Comparison of ENCODE assay signal across 13 cellular contexts in genomic region chr4:94603170-94603747, GRCh38.
DNase-seq lines count a peak whose midpoint lies in the region; ATAC-seq and TF ChIP-seq lines count a peak whose summit lies in the region.
"Had no signal": no experiment of that assay in that cellular context is flagged by ENCODE, and none has a peak within 500 bp of the region (broad histone marks: within the 10 kb centered on the region; RNA-seq: fewer than 3 reads in every experiment).

No MANE protein-coding gene starts in this region.

- POLR2A ChIA-PET in RWPE1 (lab: Yijun Ruan, JAX; ENCODE audit: low non-redundant PET) = no interaction called here

- ATAC-seq in HG02840 (IDR thresholded peaks at IDR 0.05; ENCODE audit: low FRiP score, unreplicated experiment) (no peak), GM21737 (IDR thresholded peaks at IDR 0.05; ENCODE audit: unreplicated experiment) (no peak)
- ATAC-seq: activated T-helper 17 cell treated with anti-CD3 and anti-CD28 coated beads, Interleukin-2, amount 50 U/mL, for 72 hours; naive thymus-derived CD8-positive, alpha-beta T cell had no signal

- no peak for TF ChIP-seq CTCF in RWPE1 (conservative IDR thresholded peaks at IDR 0.05; ENCODE audit: low read depth)
- no peak for TF ChIP-seq CTCF in osteocyte (IDR thresholded peaks at IDR 0.05)

- H3K36me3 Mint-ChIP-seq in osteocyte (ENCODE audit: unreplicated experiment) = peaks cover 14% of the 10 kb centered on the region

- no peak overlapping the region for H3K27ac ChIP-seq in RWPE1
- H3K27ac ChIP-seq: colonic mucosa had no signal

- no peaks in the 10 kb centered on the region for H3K9me3 Mint-ChIP-seq in osteocyte (ENCODE audit: unreplicated experiment)
- H3K9me3 Mint-ChIP-seq: activated T-helper 17 cell treated with anti-CD3 and anti-CD28 coated beads, Interleukin-2, amount 50 U/mL, for 72 hours; naive thymus-derived CD8-positive, alpha-beta T cell had no signal

- CTCF ChIA-PET in RWPE1 (lab: Yijun Ruan, JAX) = no interaction called here

- H3K4me3 Mint-ChIP-seq in osteocyte (ENCODE audit: unreplicated experiment) = no peak overlapping the region
- H3K4me3 Mint-ChIP-seq: activated T-helper 17 cell treated with anti-CD3 and anti-CD28 coated beads, Interleukin-2, amount 50 U/mL, for 72 hours; naive thymus-derived CD8-positive, alpha-beta T cell had no signal

- no peaks in the 10 kb centered on the region for H3K27me3 Mint-ChIP-seq in osteocyte (ENCODE audit: unreplicated experiment)
- H3K27me3 Mint-ChIP-seq: activated T-helper 17 cell treated with anti-CD3 and anti-CD28 coated beads, Interleukin-2, amount 50 U/mL, for 72 hours; naive thymus-derived CD8-positive, alpha-beta T cell had no signal

- DNase-seq in ELR (ENCODE audit: low read depth) (peak; percentile 69), RWPE1 (ENCODE audit: low spot score) (peak; percentile 31), fibroblast of peridontal ligament (ENCODE audit: extremely low read depth) (peak; percentile 54), osteocyte (ENCODE audit: extremely low spot score, unreplicated experiment) (no peak), NCI-H510A (lab: John Stamatoyannopoulos, UW) (no peak), NCI-H524 treated with DMSO at 0.1 percent for 48 hours (lab: John Stamatoyannopoulos, UW) (no peak)
- DNase-seq: colonic mucosa; naive thymus-derived CD8-positive, alpha-beta T cell; NCI-H1930; RPMI8226 had no signal

- peak overlapping the region; percentile 42 for H3K27ac Mint-ChIP-seq in osteocyte (ENCODE audit: unreplicated experiment)
- H3K27ac Mint-ChIP-seq: activated T-helper 17 cell treated with anti-CD3 and anti-CD28 coated beads, Interleukin-2, amount 50 U/mL, for 72 hours had no signal

- peaks cover 31% of the 10 kb centered on the region for H3K4me1 Mint-ChIP-seq in osteocyte (ENCODE audit: unreplicated experiment)
- H3K4me1 Mint-ChIP-seq: activated T-helper 17 cell treated with anti-CD3 and anti-CD28 coated beads, Interleukin-2, amount 50 U/mL, for 72 hours had no signal

Comparison
In these comparisons a context has a peak if more than half of its experiments do, and no peak if none do; other contexts are left out.
1. DNase-seq: peak in ELR (single experiment), RWPE1 (single experiment) and fibroblast of peridontal ligament (single experiment); none in osteocyte (single experiment), NCI-H510A (single experiment) and NCI-H524 treated with DMSO at 0.1 percent for 48 hours (single experiment).